In genomic region chr22:39076586-39077512, GRCh38 we compare ENCODE assay signal across 8 cellular contexts. TPM values are rescaled to one million over a fixed set of nuclear protein-coding genes. Genes with fewer than 3 reads are reported as not detected.
A peak's percentile ranks its signal among the peaks of the same experiment; 100 is the strongest.
DNase-seq lines count a peak whose midpoint lies in the region; ATAC-seq, FAIRE-seq and TF ChIP-seq lines count a peak whose summit lies in the region.
"Not testable (repeated sequence)": the region's sequence is repeated elsewhere in the genome, so short reads cannot be mapped to it uniquely, and the experiment has no call there.

Gene APOBEC3G, plus strand, starts transcription at chr22:39077275. Its CDS starts 87 bp downstream, at chr22:39077362.

- H3K9me3 ChIP-seq in NT2/D1 (ENCODE audit: insufficient read depth, low read length); effector memory CD4-positive, alpha-beta T cell (ENCODE audit: control insufficient read depth, low read length); left lung; small intestine (ENCODE audit: control insufficient read depth, low read depth): not testable (repeated sequence)

- ATAC-seq in GM19025 (IDR thresholded peaks at IDR 0.05; ENCODE audit: low read depth, unreplicated experiment) (peak; percentile 89), HG02973 (IDR thresholded peaks at IDR 0.05; ENCODE audit: unreplicated experiment) (peak; percentile 61), left lung (peak; percentile 91)

- not testable (repeated sequence) for H3K9ac ChIP-seq in NT2/D1 (ENCODE audit: insufficient read length, low read depth)

- WGBS in small intestine, 3 donors: 5 to 7% (median 6%) methylated on average over 17 to 26 of the region's 29 CpGs

- H3K36me3 ChIP-seq in NT2/D1 (ENCODE audit: insufficient read depth, insufficient read length, low read length); small intestine (ENCODE audit: control insufficient read depth in 2 of 2, insufficient read depth in 2 of 2, low read length in 2 of 2): not testable (repeated sequence)
- peaks cover 16% of the 10 kb centered on the region for H3K36me3 ChIP-seq in effector memory CD4-positive, alpha-beta T cell (ENCODE audit: control insufficient read depth, insufficient read depth, low read length)
- peaks cover 0 to 13% of the 10 kb centered on the region in 2 donors for H3K36me3 ChIP-seq in left lung

- DNase-seq in AG09319 (ENCODE audit: extremely low read depth, low read depth) (peak; percentile 7), left lung (peak; percentile 62 to 83), small intestine (peak; percentile 46)
- not testable (repeated sequence) for DNase-seq in NT2/D1 (ENCODE audit: low read depth, low spot score)
- peak; percentile 48 to 51 (median 50) for DNase-seq in effector memory CD4-positive, alpha-beta T cell

- peaks cover 11% of the 10 kb centered on the region for H3K27me3 ChIP-seq in NT2/D1 (ENCODE audit: insufficient read depth, insufficient read length)
- H3K27me3 ChIP-seq in effector memory CD4-positive, alpha-beta T cell (replicated peaks; ENCODE audit: control insufficient read depth, insufficient read depth, low read length, poor library complexity, severe bottlenecking); left lung; small intestine (ENCODE audit: control insufficient read depth in 2 of 2, insufficient read depth in 2 of 2, low read length in 2 of 2): not testable (repeated sequence)

- FAIRE-seq in small intestine (lab: Jason Lieb, UNC): peak; percentile 10

- TF ChIP-seq CTCF in AG09319 (IDR thresholded peaks at IDR 0.05; ENCODE audit: low read depth, low read length); left lung (IDR thresholded peaks at IDR 0.05): not testable (repeated sequence)

- CTCF ChIA-PET in activated CD8-positive, alpha-beta memory T cell treated with anti-CD3 and anti-CD28 coated beads for 36 hours (lab: Charles Lee): interaction anchor here (1.5 to 2.0 kb wide), 2 partner anchors 8 to 22 kb away, joined by 3 to 9 read pairs; no protein-coding TSS in a partner anchor

- intact Hi-C loops in left lung (cut with DNase I): not testable (repeated sequence)

- H3K4me3 ChIP-seq in NT2/D1 (ENCODE audit: insufficient read length, low read depth) (peak within 1 kb of the TSS; percentile 15), left lung (peak within 1 kb of the TSS; percentile 27 to 58), small intestine (ENCODE audit: low read depth in 1 of 2, low read length in 2 of 2) (peak within 1 kb of the TSS; percentile 47 to 56)
- peak within 1 kb of the TSS; percentile 57 for H3K4me3 ChIP-seq in effector memory CD4-positive, alpha-beta T cell (ENCODE audit: insufficient read depth, low read depth, low read length, poor library complexity, severe bottlenecking)

- peak within 1 kb of the TSS; percentile 77 for H3K27ac ChIP-seq in effector memory CD4-positive, alpha-beta T cell (ENCODE audit: insufficient read depth, low read length, poor library complexity, severe bottlenecking)
- peak within 1 kb of the TSS; percentile 69 to 80 for H3K27ac ChIP-seq in left lung
- peak within 1 kb of the TSS; percentile 62 to 90 for H3K27ac ChIP-seq in small intestine (ENCODE audit: low read depth in 1 of 2, low read length in 1 of 2)

- POLR2A ChIA-PET in activated CD8-positive, alpha-beta memory T cell treated with anti-CD3 and anti-CD28 coated beads for 36 hours (lab: Charles Lee): not testable (repeated sequence)

- H3K4me1 ChIP-seq in NT2/D1 (ENCODE audit: insufficient read depth, insufficient read length); small intestine (ENCODE audit: control insufficient read depth in 2 of 2, insufficient read depth in 1 of 2, low read depth in 1 of 2, low read length in 1 of 2): not testable (repeated sequence)
- H3K4me1 ChIP-seq in effector memory CD4-positive, alpha-beta T cell (ENCODE audit: control insufficient read depth, insufficient read depth, low read length, poor library complexity, severe bottlenecking): peaks cover 20% of the 10 kb centered on the region
- H3K4me1 ChIP-seq in left lung: peaks cover 6 to 19% of the 10 kb centered on the region in 2 donors

RNA-seq across cellular contexts. Expression of gene APOBEC3G, which starts in this region (rescaled TPM):
- total RNA-seq in activated CD8-positive, alpha-beta memory T cell treated with anti-CD3 and anti-CD28 coated beads for 36 hours: 100 to 1,000 TPM; 129 to 137 TPM
- 10 to 100 TPM in 1 of 2 donors, 1 to 10 TPM in 1; 8.2 to 15.7 TPM for total RNA-seq in left lung
- polyA plus RNA-seq in small intestine: 1 to 10 TPM; 1.3 to 8.0 (median 7.0) TPM

Comparison
In these comparisons a context has a peak if more than half of its experiments do, and no peak if none do; other contexts are left out.
1. RNA of gene APOBEC3G (total RNA-seq): 129 to 137 TPM in activated CD8-positive, alpha-beta memory T cell treated with anti-CD3 and anti-CD28 coated beads for 36 hours; 8.2 to 15.7 TPM in left lung; every median in the first group is over 4 times any median in the second.
2. Peak in every context shown above with its lines, with median percentiles within 50 percentile points of each other: ATAC-seq, H3K4me3 ChIP-seq and H3K27ac ChIP-seq.